ENCODE assay signal across 17 cellular contexts in genomic region chr10:60661627-60662026, GRCh38.
DNase-seq lines count a peak whose midpoint lies in the region; ATAC-seq, FAIRE-seq and TF ChIP-seq lines count a peak whose summit lies in the region.
"Had no signal": no experiment of that assay in that cellular context is flagged by ENCODE, and none has a peak within 500 bp of the region (broad histone marks: within the 10 kb centered on the region; RNA-seq: fewer than 3 reads in every experiment).

No MANE protein-coding gene starts in this region.

- no peaks in the 10 kb centered on the region for H3K9me1 ChIP-seq in keratinocyte (ENCODE audit: control insufficient read depth, extremely low read depth, insufficient read depth, low read length)

- no peak for TF ChIP-seq CTCF in HFFc6 (IDR thresholded peaks at IDR 0.05)
- no peak for TF ChIP-seq CTCF in keratinocyte (optimal IDR thresholded peaks at IDR 0.05 in 1 of 3, IDR thresholded peaks at IDR 0.05 in 1 of 3, conservative IDR thresholded peaks at IDR 0.05 in 1 of 3; ENCODE audit: extremely low read depth in 1 of 3, insufficient read depth in 2 of 3, low read length in 3 of 3)

- peak overlapping the region; percentile 79 for H3K27ac Mint-ChIP-seq in HFFc6
- no peak overlapping the region for H3K27ac Mint-ChIP-seq in activated naive CD8-positive, alpha-beta T cell treated with anti-CD3 and anti-CD28 coated beads for 36 hours
- H3K27ac Mint-ChIP-seq: activated T-cell treated with anti-CD3 and anti-CD28 coated beads, Interleukin-2, amount 50 U/mL, for 72 hours; natural killer cell treated with Interleukin-12 subunit alpha and Interleukin-12 subunit beta and Interleukin-15 and Interleukin-18, amount 100 ng/mL, for 72 hours had no signal

- peak overlapping the region; percentile 25 for H3K4me2 ChIP-seq in keratinocyte (ENCODE audit: control insufficient read depth, extremely low read depth, insufficient read depth, low read depth, low read length)

- H3K79me2 ChIP-seq in ACC112 (ENCODE audit: control insufficient read depth, insufficient read depth, low read length, unreplicated experiment) (no peaks in the 10 kb centered on the region), keratinocyte (ENCODE audit: control insufficient read depth, insufficient read depth, low read length) (no peaks in the 10 kb centered on the region)

- peak; percentile 32 for FAIRE-seq in keratinocyte (lab: Jason Lieb, UNC)

- H3K36me3 Mint-ChIP-seq in HFFc6 (ENCODE audit: low read depth): no peaks in the 10 kb centered on the region; the same call in 1 of the 2 replicates
- no peaks in the 10 kb centered on the region for H3K36me3 Mint-ChIP-seq in activated naive CD8-positive, alpha-beta T cell treated with anti-CD3 and anti-CD28 coated beads for 36 hours
- H3K36me3 Mint-ChIP-seq: natural killer cell treated with Interleukin-12 subunit alpha and Interleukin-12 subunit beta and Interleukin-15 and Interleukin-18, amount 100 ng/mL, for 72 hours had no signal

- peak overlapping the region; percentile 70 for H3K4me3 Mint-ChIP-seq in HFFc6
- H3K4me3 Mint-ChIP-seq in activated naive CD8-positive, alpha-beta T cell treated with anti-CD3 and anti-CD28 coated beads for 36 hours: no peak overlapping the region
- H3K4me3 Mint-ChIP-seq: natural killer cell treated with Interleukin-12 subunit alpha and Interleukin-12 subunit beta and Interleukin-15 and Interleukin-18, amount 100 ng/mL, for 72 hours had no signal

- H3K27me3 Mint-ChIP-seq in HFFc6 (ENCODE audit: insufficient read depth): peaks cover 1% of the 10 kb centered on the region; the same call in 1 of the 2 replicates
- peaks cover 10% of the 10 kb centered on the region for H3K27me3 Mint-ChIP-seq in activated naive CD8-positive, alpha-beta T cell treated with anti-CD3 and anti-CD28 coated beads for 36 hours

- peak overlapping the region; percentile 64 for H2AFZ ChIP-seq in ACC112 (ENCODE audit: low read length, unreplicated experiment)
- no peak overlapping the region for H2AFZ ChIP-seq in keratinocyte (ENCODE audit: control insufficient read depth, low read length)

- H3K4me1 Mint-ChIP-seq in HFFc6 (ENCODE audit: low read depth): peaks cover 47% of the 10 kb centered on the region
- no peaks in the 10 kb centered on the region for H3K4me1 Mint-ChIP-seq in activated naive CD8-positive, alpha-beta T cell treated with anti-CD3 and anti-CD28 coated beads for 36 hours

- H3K4me1 ChIP-seq in ACC112 (ENCODE audit: control insufficient read depth, insufficient read depth, low read length, unreplicated experiment) (peaks cover 21% of the 10 kb centered on the region), keratinocyte (ENCODE audit: control insufficient read depth, extremely low read depth, insufficient read depth, low read length) (peaks cover 11% of the 10 kb centered on the region)
- H3K4me1 ChIP-seq: tibial artery had no signal

- H3K36me3 ChIP-seq in ACC112 (ENCODE audit: insufficient read depth, low read length) (no peaks in the 10 kb centered on the region), keratinocyte (ENCODE audit: control insufficient read depth in 2 of 2, extremely low read depth in 1 of 2, insufficient read depth in 2 of 2, low read length in 2 of 2) (no peaks in the 10 kb centered on the region)
- H3K36me3 ChIP-seq: cardiac muscle cell, tibial artery had no signal

- no peaks in the 10 kb centered on the region for H3K9me3 Mint-ChIP-seq in HFFc6
- peaks cover 2% of the 10 kb centered on the region for H3K9me3 Mint-ChIP-seq in activated naive CD8-positive, alpha-beta T cell treated with anti-CD3 and anti-CD28 coated beads for 36 hours
- H3K9me3 Mint-ChIP-seq: activated T-cell treated with anti-CD3 and anti-CD28 coated beads, Interleukin-2, amount 50 U/mL, for 72 hours; natural killer cell treated with Interleukin-12 subunit alpha and Interleukin-12 subunit beta and Interleukin-15 and Interleukin-18, amount 100 ng/mL, for 72 hours had no signal

- H3K9ac ChIP-seq in keratinocyte (ENCODE audit: control insufficient read depth, extremely low read depth, insufficient read depth, low read length): no peak overlapping the region

- H3K4me3 ChIP-seq in ACC112 (ENCODE audit: low read depth, low read length): no peak overlapping the region
- no peak overlapping the region for H3K4me3 ChIP-seq in keratinocyte (ENCODE audit: control insufficient read depth in 2 of 3, extremely low read depth in 1 of 3, insufficient read depth in 2 of 3, low read depth in 1 of 3, low read length in 3 of 3)
- H3K4me3 ChIP-seq: cardiac muscle cell, skin epidermis, tibial artery had no signal

- H3K27ac ChIP-seq in ACC112 (ENCODE audit: low read depth, low read length) (no peak overlapping the region), keratinocyte (ENCODE audit: control insufficient read depth, insufficient read depth, low read length) (no peak overlapping the region)
- H3K27ac ChIP-seq: cardiac muscle cell, skin epidermis, tibial artery had no signal

- H4K20me1 ChIP-seq in keratinocyte (ENCODE audit: control insufficient read depth, extremely low read depth, insufficient read depth, low read length): no peaks in the 10 kb centered on the region

- dilution Hi-C loops in keratinocyte (cut with MboI; ENCODE audit: extremely low pct_ligation_motif_present, low sequenced_read_pairs): no loop called here

- H3K27me3 ChIP-seq in ACC112 (ENCODE audit: insufficient read depth, low read length): no peaks in the 10 kb centered on the region
- H3K27me3 ChIP-seq in keratinocyte (ENCODE audit: control insufficient read depth, extremely low read depth, insufficient read depth, low read length): no peaks in the 10 kb centered on the region
- H3K27me3 ChIP-seq: cardiac muscle cell, tibial artery had no signal

- DNase-seq in HFFc6 (peak; percentile 41), astrocyte of the hippocampus (ENCODE audit: low read depth, low spot score) (peak; percentile 68), keratinocyte (ENCODE audit: low read depth, low spot score) (no peak), foreskin melanocyte (no peak), NCI-H345 treated with DMSO at 0.1 percent for 48 hours (lab: John Stamatoyannopoulos, UW; ENCODE audit: unreplicated experiment) (no peak)
- DNase-seq in activated naive CD8-positive, alpha-beta T cell treated with anti-CD3 and anti-CD28 coated beads for 36 hours: no peak
- DNase-seq: activated T-cell treated with anti-CD3 and anti-CD28 coated beads, Interleukin-2, amount 50 U/mL, for 72 hours; GF-D8; NCI-H1105 treated with DMSO at 0.1 percent for 48 hours; NCI-H748 treated with DMSO at 0.1 percent for 48 hours; tibial artery had no signal

- no peak for ATAC-seq in GM18870 (IDR thresholded peaks at IDR 0.05; ENCODE audit: unreplicated experiment)
- ATAC-seq: activated CD4-positive, CD25-positive, alpha-beta regulatory T cell treated with anti-CD3 and anti-CD28 coated beads, Interleukin-2, amount 50 U/mL, for 24 hours; activated T-cell treated with anti-CD3 and anti-CD28 coated beads, Interleukin-2, amount 50 U/mL, for 72 hours; natural killer cell treated with Interleukin-12 subunit alpha and Interleukin-12 subunit beta and Interleukin-15 and Interleukin-18, amount 100 ng/mL, for 72 hours had no signal

- no peaks in the 10 kb centered on the region for H3K9me3 ChIP-seq in keratinocyte (ENCODE audit: control insufficient read depth, low read depth, low read length)

Comparison
In these comparisons a context has a peak if more than half of its experiments do, and no peak if none do; other contexts are left out.
1. DNase-seq: peak in HFFc6 (single experiment) and astrocyte of the hippocampus (single experiment); none in keratinocyte (single experiment), activated naive CD8-positive, alpha-beta T cell treated with anti-CD3 and anti-CD28 coated beads for 36 hours (single experiment), foreskin melanocyte (single experiment) and NCI-H345 treated with DMSO at 0.1 percent for 48 hours (single experiment).